ENCODE assay signal across 17 cellular contexts in the genomic region with DNA sequence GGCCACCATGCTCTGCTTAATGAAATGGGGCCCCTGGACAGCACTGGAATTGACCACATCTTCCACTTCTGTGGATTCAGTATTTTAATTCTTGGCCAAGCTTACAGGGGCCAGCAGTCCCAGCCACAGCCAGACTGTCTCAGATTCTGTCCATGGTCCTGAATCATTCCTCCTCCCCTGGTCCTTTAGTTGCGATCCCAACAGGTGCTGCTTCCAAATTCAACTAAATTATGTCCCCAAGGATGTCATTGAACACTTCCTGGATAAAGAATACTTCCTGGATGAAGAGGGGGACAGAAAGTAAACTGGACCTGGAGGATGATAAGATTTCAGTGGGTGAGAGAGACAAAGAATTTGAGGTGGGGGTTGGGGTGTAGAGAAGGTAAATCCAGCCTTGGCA.
DNase-seq lines count a peak whose midpoint lies in the region; TF ChIP-seq lines count a peak whose summit lies in the region.
"Had no signal": no experiment of that assay in that cellular context is flagged by ENCODE, and none has a peak within 500 bp of the region (broad histone marks: within the 10 kb centered on the region; RNA-seq: fewer than 3 reads in every experiment).

No MANE protein-coding gene starts in this region.

- no peak overlapping the region for H3K23ac ChIP-seq in H9 (ENCODE audit: insufficient read length, low read depth, low read length)

- H3K4me1 ChIP-seq in H9 (ENCODE audit: insufficient read depth, low read length) (no peaks in the 10 kb centered on the region), SJCRH30 (no peaks in the 10 kb centered on the region)
- H3K4me1 ChIP-seq: gastroesophageal sphincter, left lung had no signal

- peaks cover 7 to 9% of the 10 kb centered on the region in 2 experiments for H3K4me1 Mint-ChIP-seq in H9
- peaks cover 7% of the 10 kb centered on the region for H3K4me1 Mint-ChIP-seq in glutamatergic neuron (ENCODE audit: low read depth, unreplicated experiment)
- H3K4me1 Mint-ChIP-seq: IgD-negative memory B cell, nephron had no signal

- no peak overlapping the region for H3K9ac ChIP-seq in H9 (ENCODE audit: extremely low read depth, insufficient read length, low read length)

- H2BK12ac ChIP-seq in H9 (ENCODE audit: insufficient read length, low read depth, low read length): no peak overlapping the region

- H3K4ac ChIP-seq in H9 (ENCODE audit: low read depth, low read length): no peak overlapping the region

- DNase-seq in H9: peak; percentile 46
- DNase-seq in SJCRH30: peak; percentile 31 to 75
- DNase-seq in fibroblast of peridontal ligament (ENCODE audit: extremely low read depth): peak; percentile 10
- peak; percentile 21 for DNase-seq in retina
- DNase-seq in glutamatergic neuron: no peak
- no peak for DNase-seq in GM20000 (ENCODE audit: low spot score)
- no peak for DNase-seq in stimulated activated CD4-positive, alpha-beta T cell treated with anti-CD3 and anti-CD28 coated beads, Interleukin-12 subunit alpha, Interleukin-12 subunit beta, amount 100 ng/mL, for 4 hours
- no peak for DNase-seq in DMS79 (lab: John Stamatoyannopoulos, UW)
- DNase-seq: activated CD4-positive, alpha-beta T cell treated with anti-CD3 and anti-CD28 coated beads, Interleukin-2, amount 50 U/mL, for 48 hours; activated naive CD4-positive, alpha-beta T cell treated with anti-CD3 and anti-CD28 coated beads for 36 hours; COR-L47; GOT3; left lung; NCI-H2081 had no signal

- H3K4me2 ChIP-seq in H9 (ENCODE audit: insufficient read depth, insufficient read length, low read length): no peak overlapping the region

- H3K27me3 Mint-ChIP-seq in H9 (ENCODE audit: low read depth) (peaks cover 3% of the 10 kb centered on the region; the same call in 1 of the 2 replicates), glutamatergic neuron (ENCODE audit: unreplicated experiment) (no peaks in the 10 kb centered on the region)

- no peak overlapping the region for H2BK15ac ChIP-seq in H9 (ENCODE audit: low read depth, low read length)

- no peak overlapping the region for H2AFZ ChIP-seq in H9 (ENCODE audit: low read length)

- H3K9me3 Mint-ChIP-seq in H9 (no peaks in the 10 kb centered on the region), glutamatergic neuron (ENCODE audit: unreplicated experiment) (peaks cover 2% of the 10 kb centered on the region)
- H3K9me3 Mint-ChIP-seq: nephron had no signal

- no peak overlapping the region for H2BK5ac ChIP-seq in H9 (ENCODE audit: insufficient read length, low read length)

- H3K36me3 Mint-ChIP-seq in H9 (ENCODE audit: insufficient read depth in 1 of 3, low read depth in 3 of 3) (no peaks in the 10 kb centered on the region), glutamatergic neuron (ENCODE audit: unreplicated experiment) (no peaks in the 10 kb centered on the region)
- H3K36me3 Mint-ChIP-seq: IgD-negative memory B cell had no signal

- no peaks in the 10 kb centered on the region for H3K79me1 ChIP-seq in H9 (ENCODE audit: insufficient read depth, low read depth, low read length, poor library complexity, severe bottlenecking)

- H3K56ac ChIP-seq in H9 (ENCODE audit: insufficient read length, low read depth, low read length): no peak overlapping the region

- H3K23me2 ChIP-seq in H9 (ENCODE audit: insufficient read length, low read depth, low read length, poor library complexity, severe bottlenecking): no peaks in the 10 kb centered on the region

- H4K91ac ChIP-seq in H9 (ENCODE audit: insufficient read length, low read depth, low read length): no peak overlapping the region

- no peak for TF ChIP-seq CTCF in H9 (conservative IDR thresholded peaks at IDR 0.05)
- no peak for TF ChIP-seq CTCF in glutamatergic neuron (IDR thresholded peaks at IDR 0.05; ENCODE audit: partially characterized antibody, unreplicated experiment)
- no peak for TF ChIP-seq CTCF in GM20000 (IDR thresholded peaks at IDR 0.05; ENCODE audit: extremely low read depth, missing control alignments)

- no peak overlapping the region for H3K14ac ChIP-seq in H9 (ENCODE audit: insufficient read depth, low read length)

- H4K8ac ChIP-seq in H9 (replicated peaks; ENCODE audit: insufficient read length, low read depth, low read length): no peak overlapping the region

- H3K27me3 ChIP-seq in H9 (ENCODE audit: insufficient read depth, low read length) (no peaks in the 10 kb centered on the region), SJCRH30 (no peaks in the 10 kb centered on the region)

- H3K4me3 Mint-ChIP-seq in H9 (no peak overlapping the region), glutamatergic neuron (ENCODE audit: unreplicated experiment) (no peak overlapping the region)
- H3K4me3 Mint-ChIP-seq: activated naive CD4-positive, alpha-beta T cell treated with anti-CD3 and anti-CD28 coated beads for 36 hours; nephron had no signal

- no peak overlapping the region for H4K5ac ChIP-seq in H9 (ENCODE audit: insufficient read length, low read depth, low read length)

- no peak overlapping the region for H2BK20ac ChIP-seq in H9 (ENCODE audit: low read depth, low read length, poor library complexity, severe bottlenecking)

- WGBS in H9 (ENCODE audit: extremely low coverage, insufficient read length, low lambda C conversion rate): no CpG with 5 or more reads among the region's 1 CpG

- no peak overlapping the region for H2BK120ac ChIP-seq in H9 (ENCODE audit: low read depth, low read length, poor library complexity, severe bottlenecking)

- no peaks in the 10 kb centered on the region for H3K9me3 ChIP-seq in H9 (ENCODE audit: control insufficient read depth, low read depth, low read length)
- no peaks in the 10 kb centered on the region for H3K9me3 ChIP-seq in SJCRH30 (replicated peaks)
- H3K9me3 ChIP-seq: gastroesophageal sphincter, left lung had no signal

- H3K36me3 ChIP-seq in SJCRH30: no peaks in the 10 kb centered on the region
- H3K36me3 ChIP-seq: gastroesophageal sphincter, left lung had no signal

- no peaks in the 10 kb centered on the region for H4K20me1 ChIP-seq in H9 (ENCODE audit: control insufficient read depth, insufficient read depth, insufficient read length)

- no peak overlapping the region for H3K27ac ChIP-seq in H9 (ENCODE audit: insufficient read length, low read depth, low read length)
- H3K27ac ChIP-seq in SJCRH30: no peak overlapping the region
- H3K27ac ChIP-seq: gastroesophageal sphincter, left lung had no signal

- no peaks in the 10 kb centered on the region for H3K79me2 ChIP-seq in H9 (ENCODE audit: insufficient read depth, low read length)

- no peak overlapping the region for H2AK5ac ChIP-seq in H9 (ENCODE audit: insufficient read length, low read length)

- no peak overlapping the region for H3T11ph ChIP-seq in H9 (ENCODE audit: low read length)

- H3K27ac Mint-ChIP-seq in H9: no peak overlapping the region
- H3K27ac Mint-ChIP-seq in glutamatergic neuron (ENCODE audit: unreplicated experiment): no peak overlapping the region
- H3K27ac Mint-ChIP-seq: activated naive CD4-positive, alpha-beta T cell treated with anti-CD3 and anti-CD28 coated beads for 36 hours; IgD-negative memory B cell; nephron had no signal

- no peak overlapping the region for H3K18ac ChIP-seq in H9 (ENCODE audit: insufficient read length, low read depth, low read length)

- H3K4me3 ChIP-seq in SJCRH30: no peak overlapping the region
- H3K4me3 ChIP-seq: gastroesophageal sphincter, left lung had no signal

Comparison
In these comparisons a context has a peak if more than half of its experiments do, and no peak if none do; other contexts are left out.
1. DNase-seq: peak in H9 (single experiment), SJCRH30 (2 of 2), fibroblast of peridontal ligament (single experiment) and retina (single experiment); none in glutamatergic neuron (single experiment), GM20000 (single experiment), stimulated activated CD4-positive, alpha-beta T cell treated with anti-CD3 and anti-CD28 coated beads, Interleukin-12 subunit alpha, Interleukin-12 subunit beta, amount 100 ng/mL, for 4 hours (single experiment) and DMS79 (single experiment).